In genomic region chr4:170589597-170590191, GRCh38 we compare ENCODE assay signal across 8 cellular contexts.
DNase-seq lines count a peak whose midpoint lies in the region; ATAC-seq, FAIRE-seq and TF ChIP-seq lines count a peak whose summit lies in the region.

No MANE protein-coding gene starts in this region.

- peak; percentile 9 to 31 for DNase-seq in A549 (ENCODE audit: low read depth in 1 of 2, low spot score in 1 of 2)
- DNase-seq in NCI-H526 treated with DMSO at 0.1 percent for 48 hours (lab: John Stamatoyannopoulos, UW) = peak; percentile 70
- peak; percentile 27 to 51 for DNase-seq in foreskin keratinocyte
- DNase-seq in anterior cingulate cortex (lab: John Stamatoyannopoulos, UW) = no peak
- no peak for DNase-seq in effector memory CD8-positive, alpha-beta T cell
- no peak for DNase-seq in HuH-7.5 (ENCODE audit: low spot score)

- peaks cover 7 to 20% of the 10 kb centered on the region in 2 donors for H3K9me3 Mint-ChIP-seq in effector memory CD8-positive, alpha-beta T cell

- no peaks in the 10 kb centered on the region for H3K27me3 ChIP-seq in foreskin keratinocyte

- 25% methylated on average over 3 of the region's 3 CpGs for WGBS in A549 (ENCODE audit: missing lambda C conversion rate)

- POLR2A ChIA-PET in A549 (lab: Yijun Ruan, JAX) = no interaction called here

- no peak overlapping the region for H3K4me3 ChIP-seq in A549

- H3K4me2 ChIP-seq in A549 = no peak overlapping the region

- TF ChIP-seq CTCF in A549 (IDR thresholded peaks at IDR 0.05) (0 out of 3 replicates have a peak, but pooled peaks have one; percentile 10), foreskin keratinocyte (conservative IDR thresholded peaks at IDR 0.05) (peak; percentile 66)

- ATAC-seq in A549 (peak in 1 of 2 experiments; percentile 72; a peak in 3 of 6 replicates), GM18861 (IDR thresholded peaks at IDR 0.05; ENCODE audit: unreplicated experiment) (peak; percentile 96), HG03025 (IDR thresholded peaks at IDR 0.05; ENCODE audit: low FRiP score, unreplicated experiment) (peak; percentile 94), foreskin keratinocyte (peak; percentile 93)
- ATAC-seq in effector memory CD8-positive, alpha-beta T cell (replicated peaks) = no peak

- H3K27ac Mint-ChIP-seq in effector memory CD8-positive, alpha-beta T cell = no peak overlapping the region

- no peak overlapping the region for H3K27ac ChIP-seq in A549
- no peak overlapping the region for H3K27ac ChIP-seq in foreskin keratinocyte

- FAIRE-seq in A549 (lab: Jason Lieb, UNC) = no peak

- peak in 1 of 2 experiments; percentile 24; a peak in 1 of 5 replicates for TF ChIP-seq RAD21 in A549 (conservative IDR thresholded peaks at IDR 0.05 in 1 of 2, IDR thresholded peaks at IDR 0.05 in 1 of 2)

- H3K4me1 ChIP-seq in A549 (no peaks in the 10 kb centered on the region), foreskin keratinocyte (no peaks in the 10 kb centered on the region)

- H3K36me3 Mint-ChIP-seq in effector memory CD8-positive, alpha-beta T cell (ENCODE audit: insufficient read depth) = no peaks in the 10 kb centered on the region

- no peaks in the 10 kb centered on the region for H3K27me3 Mint-ChIP-seq in effector memory CD8-positive, alpha-beta T cell

- CTCF ChIA-PET in A549 (lab: Yijun Ruan, JAX) = interaction anchor here (0.8 to 1.1 kb wide), 3 partner anchors 72 to 263 kb away, joined by 3 read pairs; no protein-coding TSS in a partner anchor

- no peaks in the 10 kb centered on the region for H3K4me1 Mint-ChIP-seq in effector memory CD8-positive, alpha-beta T cell (ENCODE audit: low read depth in 2 of 2)

- no peak overlapping the region for H3K4me3 Mint-ChIP-seq in effector memory CD8-positive, alpha-beta T cell

- no peak for TF ChIP-seq EP300 in A549 (IDR thresholded peaks at IDR 0.05)

- TF ChIP-seq POLR2A in A549 (IDR thresholded peaks at IDR 0.05; ENCODE audit: low read length) = no peak

- H3K9me3 ChIP-seq in A549 = no peaks in the 10 kb centered on the region

TF ChIP-seq in A549, 52 proteins besides CTCF, POLR2A, EP300 and RAD21:
- TF ChIP-seq MAFK (IDR thresholded peaks at IDR 0.05; ENCODE audit: partially characterized antibody) (no peak), MAZ (IDR thresholded peaks at IDR 0.05; ENCODE audit: borderline replicate concordance, low read depth, low read length) (no peak), NFE2L2 (conservative IDR thresholded peaks at IDR 0.05; ENCODE audit: low read length) (no peak), MYC (IDR thresholded peaks at IDR 0.05; ENCODE audit: borderline replicate concordance, low read length) (no peak), BCL3 (IDR thresholded peaks at IDR 0.05) (no peak), JUNB (IDR thresholded peaks at IDR 0.05) (no peak), HDAC2 (IDR thresholded peaks at IDR 0.05) (no peak), CEBPB (IDR thresholded peaks at IDR 0.05) (no peak), POLR2AphosphoS2 (conservative IDR thresholded peaks at IDR 0.05; ENCODE audit: low read length) (no peak), HOXB5 (CRISPR knock-in tag; IDR thresholded peaks at IDR 0.05) (no peak), CHD4 (IDR thresholded peaks at IDR 0.05; ENCODE audit: borderline replicate concordance) (no peak), SREBF2 (IDR thresholded peaks at IDR 0.05) (no peak), ZSCAN20 (CRISPR knock-in tag; IDR thresholded peaks at IDR 0.05) (no peak), BHLHE40 (IDR thresholded peaks at IDR 0.05; ENCODE audit: low read depth, low read length) (no peak)

Comparison
In these comparisons a context has a peak if more than half of its experiments do, and no peak if none do; other contexts are left out.
1. DNase-seq: peak in A549 (2 of 2), NCI-H526 treated with DMSO at 0.1 percent for 48 hours (single experiment) and foreskin keratinocyte (2 of 2); none in anterior cingulate cortex (0 of 58), effector memory CD8-positive, alpha-beta T cell (0 of 3) and HuH-7.5 (single experiment).